Comparison of ENCODE assay signal across 20 cellular contexts in genomic region chr1:88111806-88112205, GRCh38.
DNase-seq lines count a peak whose midpoint lies in the region; ATAC-seq and TF ChIP-seq lines count a peak whose summit lies in the region.
"Had no signal": no experiment of that assay in that cellular context is flagged by ENCODE, and none has a peak within 500 bp of the region (broad histone marks: within the 10 kb centered on the region; RNA-seq: fewer than 3 reads in every experiment).

No MANE protein-coding gene starts in this region.

- dilution Hi-C loops in mammary epithelial cell (cut with HindIII; ENCODE audit: low sequenced_read_pairs): no loop called here

- H2AFZ ChIP-seq in mammary epithelial cell (ENCODE audit: low read depth, low read length) (no peak overlapping the region), PC-3 (ENCODE audit: low read length) (no peak overlapping the region)
- H2AFZ ChIP-seq: GM23248 had no signal

- no peak overlapping the region for H3K4me3 Mint-ChIP-seq in MCF 10A (ENCODE audit: unreplicated experiment)
- H3K4me3 Mint-ChIP-seq: B cell; CD8-positive, alpha-beta T cell had no signal

- H3K9me3 Mint-ChIP-seq in MCF 10A (ENCODE audit: unreplicated experiment): no peaks in the 10 kb centered on the region
- H3K9me3 Mint-ChIP-seq: CD8-positive, alpha-beta T cell had no signal

- TF ChIP-seq CTCF in mammary epithelial cell (conservative IDR thresholded peaks at IDR 0.05 in 1 of 2, IDR thresholded peaks at IDR 0.05 in 1 of 2; ENCODE audit: extremely low read depth in 1 of 2, insufficient read depth in 1 of 2, low read depth in 1 of 2, low read length in 2 of 2) (no peak), MCF 10A (IDR thresholded peaks at IDR 0.05; ENCODE audit: unreplicated experiment) (no peak), PC-3 (conservative IDR thresholded peaks at IDR 0.05; ENCODE audit: low read depth, low read length) (no peak)

- WGBS in mammary epithelial cell (ENCODE audit: low coverage, missing lambda C conversion rate): 65% methylated on average over 3 of the region's 3 CpGs

- BruUV-seq in mammary epithelial cell (replicated peaks; lab: Mats Ljungman, UMichigan) (no TSS peak), MCF 10A (replicated peaks; lab: Mats Ljungman, UMichigan) (no TSS peak), PC-3 (replicated peaks; lab: Mats Ljungman, UMichigan) (no TSS peak)

- in situ Hi-C loops in mammary epithelial cell (cut with MboI; ENCODE audit: low sequenced_read_pairs in 2 of 2): no loop called here

- H3K9me3 ChIP-seq in mammary epithelial cell (replicated peaks; ENCODE audit: insufficient read depth, low read length): no peaks in the 10 kb centered on the region
- H3K9me3 ChIP-seq in PC-3 (ENCODE audit: low read length): no peaks in the 10 kb centered on the region
- H3K9me3 ChIP-seq: BLaER1 treated with 17β-estradiol and CSF1 and Interleukin-3, amounts not matched to agents 10 nM and 100 nM had no signal

- H3K9ac ChIP-seq in mammary epithelial cell (ENCODE audit: insufficient read depth, low read length): no peak overlapping the region
- H3K9ac ChIP-seq in PC-3 (ENCODE audit: low read length): no peak overlapping the region
- H3K9ac ChIP-seq: BLaER1 treated with 17β-estradiol and CSF1 and Interleukin-3, amounts not matched to agents 10 nM and 100 nM; GM23248 had no signal

- H3K36me3 ChIP-seq in mammary epithelial cell (ENCODE audit: insufficient read depth, low read length) (no peaks in the 10 kb centered on the region), PC-3 (ENCODE audit: low read depth, low read length) (no peaks in the 10 kb centered on the region)
- H3K36me3 ChIP-seq: BLaER1 treated with 17β-estradiol and CSF1 and Interleukin-3, amounts not matched to agents 10 nM and 100 nM had no signal

- H3K27me3 ChIP-seq in mammary epithelial cell (ENCODE audit: insufficient read depth, low read length): no peaks in the 10 kb centered on the region
- H3K27me3 ChIP-seq in PC-3 (ENCODE audit: low read length): no peaks in the 10 kb centered on the region
- H3K27me3 ChIP-seq: BLaER1 treated with 17β-estradiol and CSF1 and Interleukin-3, amounts not matched to agents 10 nM and 100 nM had no signal

- H3K4me1 Mint-ChIP-seq in MCF 10A (ENCODE audit: insufficient read depth, unreplicated experiment): no peaks in the 10 kb centered on the region
- H3K4me1 Mint-ChIP-seq: B cell had no signal

- H3K27me3 Mint-ChIP-seq in MCF 10A (ENCODE audit: insufficient read depth, unreplicated experiment): no peaks in the 10 kb centered on the region

- H3K4me2 ChIP-seq in mammary epithelial cell (ENCODE audit: insufficient read depth, low read depth, low read length) (no peak overlapping the region), PC-3 (ENCODE audit: low read length) (no peak overlapping the region)
- H3K4me2 ChIP-seq: BLaER1 treated with 17β-estradiol and CSF1 and Interleukin-3, amounts not matched to agents 10 nM and 100 nM had no signal

- H4K20me1 ChIP-seq in mammary epithelial cell (ENCODE audit: insufficient read depth, low read length) (no peaks in the 10 kb centered on the region), PC-3 (ENCODE audit: low read length) (no peaks in the 10 kb centered on the region)
- H4K20me1 ChIP-seq: BLaER1 treated with 17β-estradiol and CSF1 and Interleukin-3, amounts not matched to agents 10 nM and 100 nM had no signal

- H3K27ac ChIP-seq in mammary epithelial cell (ENCODE audit: insufficient read depth, low read depth, low read length) (no peak overlapping the region), PC-3 (ENCODE audit: low read length) (no peak overlapping the region)
- H3K27ac ChIP-seq: BLaER1 treated with 17β-estradiol and CSF1 and Interleukin-3, amounts not matched to agents 10 nM and 100 nM; GM23248; HL-60 had no signal

- intact Hi-C loops in mammary epithelial cell (cut with micrococcal nuclease) (no loop called here), MCF 10A (cut with micrococcal nuclease) (no loop called here), PC-3 (cut with micrococcal nuclease) (no loop called here)

- H3K4me3 ChIP-seq in mammary epithelial cell (replicated peaks in 1 of 3; ENCODE audit: insufficient read depth in 1 of 3, low read depth in 2 of 3, low read length in 3 of 3) (no peak overlapping the region), PC-3 (ENCODE audit: low read length) (no peak overlapping the region)
- H3K4me3 ChIP-seq: BLaER1 treated with 17β-estradiol and CSF1 and Interleukin-3, amounts not matched to agents 10 nM and 100 nM; GM12878; GM23248 had no signal

- H3K27ac Mint-ChIP-seq in MCF 10A (ENCODE audit: low read depth, unreplicated experiment): no peak overlapping the region
- H3K27ac Mint-ChIP-seq: B cell; CD8-positive, alpha-beta T cell had no signal

- no peaks in the 10 kb centered on the region for H3K36me3 Mint-ChIP-seq in MCF 10A (ENCODE audit: insufficient read depth, unreplicated experiment)
- H3K36me3 Mint-ChIP-seq: CD8-positive, alpha-beta T cell had no signal

- H3K4me1 ChIP-seq in mammary epithelial cell (ENCODE audit: insufficient read depth, low read length) (no peaks in the 10 kb centered on the region), PC-3 (ENCODE audit: insufficient read depth, low read length) (no peaks in the 10 kb centered on the region)
- H3K4me1 ChIP-seq: BLaER1 treated with 17β-estradiol and CSF1 and Interleukin-3, amounts not matched to agents 10 nM and 100 nM had no signal

- CTCF ChIA-PET in mammary epithelial cell (lab: Charles Lee; ENCODE audit: low non-redundant PET) (no interaction called here), MCF 10A (lab: Yijun Ruan, JAX) (interaction anchor here (0.6 kb wide), 1 partner anchor 272 kb away, joined by 4 read pairs; no protein-coding TSS in a partner anchor), PC-3 (lab: Charles Lee) (no interaction called here)

- H3K9me2 ChIP-seq in PC-3 (replicated peaks; ENCODE audit: low read length): no peaks in the 10 kb centered on the region

- ATAC-seq in PC-3 (no peak), HG02884 (IDR thresholded peaks at IDR 0.05; ENCODE audit: unreplicated experiment) (no peak)
- ATAC-seq: CD8-positive, alpha-beta T cell; GM12878 had no signal

- no peaks in the 10 kb centered on the region for H3F3A ChIP-seq in PC-3 (ENCODE audit: low read length, unreplicated experiment)

- H3K79me2 ChIP-seq in mammary epithelial cell (ENCODE audit: insufficient read depth, low read length) (no peaks in the 10 kb centered on the region), PC-3 (ENCODE audit: low read length) (no peaks in the 10 kb centered on the region)

- POLR2A ChIA-PET in MCF 10A (lab: Yijun Ruan, JAX) (no interaction called here), PC-3 (lab: Charles Lee; ENCODE audit: unreplicated experiment) (no interaction called here)

- DNase-seq in mammary epithelial cell: peak; percentile 17
- DNase-seq in MCF 10A (ENCODE audit: unreplicated experiment): no peak
- DNase-seq in PC-3: peak; percentile 8
- peak; percentile 22 for DNase-seq in glomerular visceral epithelial cell (ENCODE audit: extremely low spot score)
- DNase-seq in renal cortical epithelial cell (ENCODE audit: low read depth): peak; percentile 81
- no peak for DNase-seq in activated T-cell treated with anti-CD3 and anti-CD28 coated beads, Interleukin-2, amount 50 U/mL, for 48 hours
- DNase-seq in activated CD4-positive, alpha-beta T cell treated with anti-CD3 and anti-CD28 coated beads, Interleukin-2, amount 50 U/mL, for 1 hour: no peak
- DNase-seq: 8988T; CD8-positive, alpha-beta T cell; DMS 273 treated with DMSO at 0.1 percent for 48 hours; DMS79; GDM1; GM23248; HCEC 1CT; KG1 had no signal

Comparison
In these comparisons a context has a peak if more than half of its experiments do, and no peak if none do; other contexts are left out.
1. DNase-seq: peak in mammary epithelial cell (single experiment), PC-3 (single experiment), glomerular visceral epithelial cell (single experiment) and renal cortical epithelial cell (single experiment); none in MCF 10A (single experiment), activated T-cell treated with anti-CD3 and anti-CD28 coated beads, Interleukin-2, amount 50 U/mL, for 48 hours (0 of 2) and activated CD4-positive, alpha-beta T cell treated with anti-CD3 and anti-CD28 coated beads, Interleukin-2, amount 50 U/mL, for 1 hour (single experiment).